ENCODE assay signal across 8 cellular contexts in the genomic region with DNA sequence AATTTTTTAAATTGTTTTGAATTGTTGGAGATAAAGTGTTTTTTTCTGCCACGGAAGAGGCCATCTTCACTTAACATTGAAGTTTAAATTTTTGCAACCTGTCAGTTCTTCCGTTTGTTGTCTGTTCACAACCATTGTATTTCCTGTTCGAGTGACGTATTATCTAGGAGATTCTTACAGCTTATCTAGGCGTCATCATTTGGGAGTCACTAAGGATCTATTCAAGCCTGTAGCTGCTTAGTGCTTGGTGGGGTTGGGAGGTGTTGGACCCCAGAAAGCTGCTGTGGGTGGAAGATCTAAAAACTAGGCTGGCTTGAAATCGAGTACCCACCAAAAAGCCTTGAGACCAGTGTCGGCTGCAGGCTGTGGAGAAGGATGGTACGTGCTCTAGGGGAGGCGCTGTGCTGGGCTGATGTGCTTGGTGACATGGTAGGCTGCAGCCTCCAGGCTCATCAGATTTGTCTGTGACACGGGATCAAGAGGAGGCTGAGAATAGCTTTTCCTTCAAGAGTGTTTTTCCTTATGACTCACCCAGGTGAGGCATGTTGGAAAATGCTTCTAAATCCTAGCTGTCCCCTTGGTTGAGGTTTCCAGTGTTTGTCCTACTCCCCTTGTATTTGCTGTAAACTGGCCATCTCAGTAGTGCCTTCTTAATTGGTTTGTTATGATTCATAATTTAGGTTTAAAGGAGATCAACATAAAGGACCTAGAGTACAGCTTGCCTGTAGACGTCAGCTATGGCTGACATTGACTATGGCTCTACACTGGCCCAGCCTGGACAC. TPM values are rescaled to one million over a fixed set of nuclear protein-coding genes. Genes with fewer than 3 reads are reported as not detected.
A peak's percentile ranks its signal among the peaks of the same experiment; 100 is the strongest.
DNase-seq lines count a peak whose midpoint lies in the region; ATAC-seq, FAIRE-seq and TF ChIP-seq lines count a peak whose summit lies in the region.

No MANE protein-coding gene starts in this region.

- H3K36me3 ChIP-seq in hepatocyte (replicated peaks; ENCODE audit: insufficient read depth, low read depth) (no peaks in the 10 kb centered on the region), right lobe of liver (peaks cover 0 to 23% (median 0%) of the 10 kb centered on the region in 4 donors), tibial artery (peaks cover 10 to 54% (median 30%) of the 10 kb centered on the region in 3 donors)

- H3K27ac ChIP-seq in hepatocyte (peak overlapping the region; percentile 38), right lobe of liver (no peak overlapping the region), tibial artery (no peak overlapping the region)

- peaks cover 28% of the 10 kb centered on the region for H3K79me2 ChIP-seq in hepatocyte

- TF ChIP-seq CTCF in hepatocyte (IDR thresholded peaks at IDR 0.05; ENCODE audit: poor library complexity), result no peak
- TF ChIP-seq CTCF in right lobe of liver (IDR thresholded peaks at IDR 0.05), result no peak
- TF ChIP-seq CTCF in tibial artery (IDR thresholded peaks at IDR 0.05), result no peak

- TF ChIP-seq POLR2A in right lobe of liver (IDR thresholded peaks at IDR 0.05), result no peak

- ATAC-seq in activated T-cell treated with anti-CD3 and anti-CD28 coated beads, Interleukin-2, amount 50 U/mL, for 4 hours, result peak; percentile 38 to 45
- ATAC-seq in right lobe of liver, result no peak

- peaks cover 28% of the 10 kb centered on the region for H3K4me1 Mint-ChIP-seq in activated T-cell treated with anti-CD3 and anti-CD28 coated beads, Interleukin-2, amount 50 U/mL, for 4 hours (ENCODE audit: low read depth)
- peaks cover 24% of the 10 kb centered on the region for H3K4me1 Mint-ChIP-seq in stimulated activated naive CD8-positive, alpha-beta T cell treated with anti-CD3 and anti-CD28 coated beads, Interleukin-15, Interleukin-2, amounts not matched to agents 100 ng/mL and 50 ng/mL, for 24 hours (ENCODE audit: low read depth)

- peaks cover 19% of the 10 kb centered on the region for H3K36me3 Mint-ChIP-seq in activated T-cell treated with anti-CD3 and anti-CD28 coated beads, Interleukin-2, amount 50 U/mL, for 4 hours (ENCODE audit: insufficient read depth)
- H3K36me3 Mint-ChIP-seq in stimulated activated naive CD8-positive, alpha-beta T cell treated with anti-CD3 and anti-CD28 coated beads, Interleukin-15, Interleukin-2, amounts not matched to agents 100 ng/mL and 50 ng/mL, for 24 hours (ENCODE audit: low read depth), result peaks cover 20% of the 10 kb centered on the region

- H3K27me3 ChIP-seq in hepatocyte, result no peaks in the 10 kb centered on the region
- H3K27me3 ChIP-seq in right lobe of liver, result no peaks in the 10 kb centered on the region
- H3K27me3 ChIP-seq in tibial artery, result no peaks in the 10 kb centered on the region

- 91% methylated on average over 11 of the region's 11 CpGs for WGBS in hepatocyte (ENCODE audit: low lambda C conversion rate, missing lambda C conversion rate)
- WGBS in right lobe of liver (ENCODE audit: insufficient coverage, low coverage, low lambda C conversion rate, missing lambda C conversion rate), result 83% methylated on average over 8 of the region's 11 CpGs

- H3K4me3 Mint-ChIP-seq in activated T-cell treated with anti-CD3 and anti-CD28 coated beads, Interleukin-2, amount 50 U/mL, for 4 hours, result peak overlapping the region; percentile 62
- H3K4me3 Mint-ChIP-seq in stimulated activated naive CD8-positive, alpha-beta T cell treated with anti-CD3 and anti-CD28 coated beads, Interleukin-15, Interleukin-2, amounts not matched to agents 100 ng/mL and 50 ng/mL, for 24 hours, result no peak overlapping the region

- no peaks in the 10 kb centered on the region for H3K9me3 Mint-ChIP-seq in activated T-cell treated with anti-CD3 and anti-CD28 coated beads, Interleukin-2, amount 50 U/mL, for 4 hours
- no peaks in the 10 kb centered on the region for H3K9me3 Mint-ChIP-seq in stimulated activated naive CD8-positive, alpha-beta T cell treated with anti-CD3 and anti-CD28 coated beads, Interleukin-15, Interleukin-2, amounts not matched to agents 100 ng/mL and 50 ng/mL, for 24 hours

- no peaks in the 10 kb centered on the region for H3K27me3 Mint-ChIP-seq in activated T-cell treated with anti-CD3 and anti-CD28 coated beads, Interleukin-2, amount 50 U/mL, for 4 hours (ENCODE audit: low read depth)
- no peaks in the 10 kb centered on the region for H3K27me3 Mint-ChIP-seq in stimulated activated naive CD8-positive, alpha-beta T cell treated with anti-CD3 and anti-CD28 coated beads, Interleukin-15, Interleukin-2, amounts not matched to agents 100 ng/mL and 50 ng/mL, for 24 hours

- no peak overlapping the region for H2AFZ ChIP-seq in hepatocyte

- no peak overlapping the region for H3K4me2 ChIP-seq in hepatocyte

- DNase-seq in activated naive CD4-positive, alpha-beta T cell treated with Interleukin-2 at 50 U/mL for 16 hours, result peak; percentile 20
- no peak for DNase-seq in activated naive CD4-positive, alpha-beta T cell (lab: John Stamatoyannopoulos, UW)
- no peak for DNase-seq in activated T-cell treated with anti-CD3 and anti-CD28 coated beads, Interleukin-2, amount 50 U/mL, for 4 hours
- DNase-seq in hepatocyte (ENCODE audit: low spot score) (no peak), right lobe of liver (no peak), GM19239 (ENCODE audit: insufficient read length, low spot score) (no peak), tibial artery (no peak)

- H3K4me1 ChIP-seq in hepatocyte (ENCODE audit: insufficient read depth) (no peaks in the 10 kb centered on the region), right lobe of liver (no peaks in the 10 kb centered on the region), tibial artery (no peaks in the 10 kb centered on the region)

- H3K4me3 ChIP-seq in hepatocyte (no peak overlapping the region), right lobe of liver (no peak overlapping the region), tibial artery (no peak overlapping the region)

- no peaks in the 10 kb centered on the region for H3K9me2 ChIP-seq in hepatocyte (replicated peaks; ENCODE audit: insufficient read depth)

- no peak for FAIRE-seq in GM19239 (lab: Jason Lieb, UNC)

- H3K9me3 ChIP-seq in hepatocyte (ENCODE audit: low read depth) (no peaks in the 10 kb centered on the region), right lobe of liver (no peaks in the 10 kb centered on the region), tibial artery (no peaks in the 10 kb centered on the region)

- peak overlapping the region; percentile 61 for H3K27ac Mint-ChIP-seq in stimulated activated naive CD8-positive, alpha-beta T cell treated with anti-CD3 and anti-CD28 coated beads, Interleukin-15, Interleukin-2, amounts not matched to agents 100 ng/mL and 50 ng/mL, for 24 hours

- no peaks in the 10 kb centered on the region for H4K20me1 ChIP-seq in hepatocyte (ENCODE audit: insufficient read depth, poor library complexity, severe bottlenecking)

- intact Hi-C loops in right lobe of liver (cut with DNase I), result loop anchor here (10.0 kb wide), 2 partner anchors 89 to 109 kb away; no protein-coding TSS in a partner anchor
- intact Hi-C loops in tibial artery (cut with DNase I; ENCODE audit: low total_unique reads), result no loop called here

RNA-seq across cellular contexts. Expression of a gene that starts 57.8 kb away (rescaled TPM):
- 1 to 10 TPM; 6.6 to 8.4 (median 6.7) TPM for total RNA-seq in activated T-cell treated with anti-CD3 and anti-CD28 coated beads, Interleukin-2, amount 50 U/mL, for 4 hours
- total RNA-seq in hepatocyte (15.1 and 16.6 TPM in 2 replicates), right lobe of liver (1 to 10 TPM; 4.0 to 4.7 (median 4.2) TPM)
- polyA plus RNA-seq in hepatocyte, result 3.3 and 4.5 TPM in 2 replicates

Comparison
In these comparisons a context has a peak if more than half of its experiments do, and no peak if none do; other contexts are left out.
1. ATAC-seq: peak in activated T-cell treated with anti-CD3 and anti-CD28 coated beads, Interleukin-2, amount 50 U/mL, for 4 hours (2 of 2); none in right lobe of liver (0 of 4).